ENCODE assay signal across 16 cellular contexts in genomic region chr3:14150491-14151230, GRCh38. TPM values are rescaled to one million over a fixed set of nuclear protein-coding genes. Genes with fewer than 3 reads are reported as not detected.
DNase-seq lines count a peak whose midpoint lies in the region; ATAC-seq and TF ChIP-seq lines count a peak whose summit lies in the region.
"Had no signal": no experiment of that assay in that cellular context is flagged by ENCODE, and none has a peak within 500 bp of the region (broad histone marks: within the 10 kb centered on the region; RNA-seq: fewer than 3 reads in every experiment).

No MANE protein-coding gene starts in this region.

- no peaks in the 10 kb centered on the region for H3K27me3 ChIP-seq in CD8-positive, alpha-beta T cell (ENCODE audit: insufficient read depth, low read length)
- H3K27me3 ChIP-seq in H9 (ENCODE audit: insufficient read depth, low read length), result no peaks in the 10 kb centered on the region
- H3K27me3 ChIP-seq in effector memory CD4-positive, alpha-beta T cell (replicated peaks; ENCODE audit: control insufficient read depth, insufficient read depth, low read length, poor library complexity, severe bottlenecking), result no peaks in the 10 kb centered on the region
- no peaks in the 10 kb centered on the region for H3K27me3 ChIP-seq in neutrophil
- H3K27me3 ChIP-seq: BLaER1, tibial artery had no signal

- no peak overlapping the region for H4K8ac ChIP-seq in H9 (replicated peaks; ENCODE audit: insufficient read length, low read depth, low read length)

- H3K14ac ChIP-seq in H9 (ENCODE audit: insufficient read depth, low read length), result no peak overlapping the region

- no peak overlapping the region for H3K4me3 ChIP-seq in CD8-positive, alpha-beta T cell (ENCODE audit: low read depth, low read length)
- no peak overlapping the region for H3K4me3 ChIP-seq in effector memory CD4-positive, alpha-beta T cell (ENCODE audit: insufficient read depth, low read depth, low read length, poor library complexity, severe bottlenecking)
- no peak overlapping the region for H3K4me3 ChIP-seq in neutrophil (ENCODE audit: low read depth in 1 of 2, low read length in 1 of 2)
- H3K4me3 ChIP-seq: BLaER1, tibial artery had no signal

- no peaks in the 10 kb centered on the region for H3K9me3 Mint-ChIP-seq in CD8-positive, alpha-beta T cell
- no peaks in the 10 kb centered on the region; a peak in 1 of 5 replicates for H3K9me3 Mint-ChIP-seq in H9
- H3K9me3 Mint-ChIP-seq: activated T-helper 2 cell treated with anti-CD3 and anti-CD28 coated beads, Interferon-gamma antibody, Interleukin-2, Interleukin-4, amounts not matched to agents 10 μg/mL and 5 μg/mL and 100 μg/mL, durations not matched to agents 14 hours and 24 hours and 36 hours had no signal

- no peak overlapping the region for H2BK15ac ChIP-seq in H9 (ENCODE audit: low read depth, low read length)

- no peaks in the 10 kb centered on the region for H3K27me3 Mint-ChIP-seq in CD8-positive, alpha-beta T cell (ENCODE audit: low read depth)
- H3K27me3 Mint-ChIP-seq in H9 (ENCODE audit: low read depth), result no peaks in the 10 kb centered on the region

- no peak overlapping the region for H4K91ac ChIP-seq in H9 (ENCODE audit: insufficient read length, low read depth, low read length)

- H3K4me1 ChIP-seq in CD8-positive, alpha-beta T cell (ENCODE audit: insufficient read depth, low read length), result peaks cover 2% of the 10 kb centered on the region
- H3K4me1 ChIP-seq in H9 (ENCODE audit: insufficient read depth, low read length) (peaks cover 6% of the 10 kb centered on the region; the same call in 1 of the 2 replicates), neutrophil (ENCODE audit: control insufficient read depth in 1 of 2, insufficient read depth in 1 of 2, low read depth in 1 of 2, low read length in 1 of 2) (peaks cover 16 to 18% of the 10 kb centered on the region in 2 experiments)
- H3K4me1 ChIP-seq in effector memory CD4-positive, alpha-beta T cell (ENCODE audit: control insufficient read depth, insufficient read depth, low read length, poor library complexity, severe bottlenecking), result peaks cover 2% of the 10 kb centered on the region

- no peak overlapping the region for H3K56ac ChIP-seq in H9 (ENCODE audit: insufficient read length, low read depth, low read length)

- CTCF ChIA-PET in CD8-positive, alpha-beta T cell (lab: Charles Lee), result interaction anchor here (0.8 kb wide), 1 partner anchor 25 kb away, joined by 3 read pairs; no protein-coding TSS in a partner anchor

- intact Hi-C loops in CD8-positive, alpha-beta T cell (cut with DNase I, micrococcal nuclease), result no loop called here

- H4K5ac ChIP-seq in H9 (ENCODE audit: insufficient read length, low read depth, low read length), result no peak overlapping the region

- H3K4ac ChIP-seq in H9 (ENCODE audit: low read depth, low read length), result no peak overlapping the region

- DNase-seq in CD8-positive, alpha-beta T cell, result peak in 1 of 7 experiments; percentile 44
- peak; percentile 12 for DNase-seq in H9
- no peak for DNase-seq in effector memory CD4-positive, alpha-beta T cell
- DNase-seq in cortex of kidney (lab: John Stamatoyannopoulos, UW), result no peak
- no peak for DNase-seq in activated naive CD4-positive, alpha-beta T cell (lab: John Stamatoyannopoulos, UW)
- DNase-seq: HCEC 1CT; MM.1S; NCI-H187; NCI-H446; SHP77; stimulated activated CD4-positive, alpha-beta T cell treated with anti-CD3 and anti-CD28 coated beads, Interleukin-4, amount 100 ng/mL, for 1 hour; tibial artery had no signal

- H3K36me3 ChIP-seq in CD8-positive, alpha-beta T cell (ENCODE audit: insufficient read depth, low read length), result peaks cover 23% of the 10 kb centered on the region
- H3K36me3 ChIP-seq in effector memory CD4-positive, alpha-beta T cell (ENCODE audit: control insufficient read depth, insufficient read depth, low read length), result peaks cover 54% of the 10 kb centered on the region
- H3K36me3 ChIP-seq in neutrophil, result peaks cover 73% of the 10 kb centered on the region

- no peaks in the 10 kb centered on the region for H3K9me3 ChIP-seq in CD8-positive, alpha-beta T cell (ENCODE audit: low read length)
- H3K9me3 ChIP-seq in H9 (ENCODE audit: control insufficient read depth, low read depth, low read length) (no peaks in the 10 kb centered on the region), neutrophil (no peaks in the 10 kb centered on the region)
- no peaks in the 10 kb centered on the region for H3K9me3 ChIP-seq in effector memory CD4-positive, alpha-beta T cell (ENCODE audit: control insufficient read depth, low read length)
- H3K9me3 ChIP-seq: BLaER1, tibial artery had no signal

- no CpG with 5 or more reads among the region's 9 CpGs for WGBS in H9 (ENCODE audit: extremely low coverage, insufficient read length, low lambda C conversion rate)

- no peaks in the 10 kb centered on the region for H4K20me1 ChIP-seq in H9 (ENCODE audit: control insufficient read depth, insufficient read depth, insufficient read length)

- H3K79me1 ChIP-seq in H9 (ENCODE audit: insufficient read depth, low read depth, low read length, poor library complexity, severe bottlenecking), result no peaks in the 10 kb centered on the region

- no peak overlapping the region for H3K18ac ChIP-seq in H9 (ENCODE audit: insufficient read length, low read depth, low read length)

- no peak overlapping the region for H3K9ac ChIP-seq in H9 (ENCODE audit: extremely low read depth, insufficient read length, low read length)
- H3K9ac ChIP-seq: BLaER1 had no signal

- no peak for TF ChIP-seq CTCF in CD8-positive, alpha-beta T cell (IDR thresholded peaks at IDR 0.05)
- TF ChIP-seq CTCF in H9 (conservative IDR thresholded peaks at IDR 0.05) (no peak), neutrophil (IDR thresholded peaks at IDR 0.05) (no peak)

- no peak overlapping the region for H3K23ac ChIP-seq in H9 (ENCODE audit: insufficient read length, low read depth, low read length)

- POLR2A ChIA-PET in CD8-positive, alpha-beta T cell (lab: Charles Lee), result no interaction called here

- no peaks in the 10 kb centered on the region for H3K79me2 ChIP-seq in H9 (ENCODE audit: insufficient read depth, low read length)

- no peak overlapping the region for H2AFZ ChIP-seq in H9 (ENCODE audit: low read length)

- no peak for ATAC-seq in CD8-positive, alpha-beta T cell
- ATAC-seq in HG03280 (IDR thresholded peaks at IDR 0.05; ENCODE audit: unreplicated experiment), result no peak

- peaks cover 17% of the 10 kb centered on the region for H3K4me1 Mint-ChIP-seq in CD8-positive, alpha-beta T cell (ENCODE audit: low read depth)
- H3K4me1 Mint-ChIP-seq in H9, result peaks cover 7 to 18% of the 10 kb centered on the region in 2 experiments

- no peak overlapping the region for H3K27ac ChIP-seq in CD8-positive, alpha-beta T cell (ENCODE audit: low read depth, low read length)
- H3K27ac ChIP-seq in H9 (ENCODE audit: insufficient read length, low read depth, low read length) (no peak overlapping the region), neutrophil (peak overlapping the region; percentile 30)
- H3K27ac ChIP-seq in effector memory CD4-positive, alpha-beta T cell (ENCODE audit: insufficient read depth, low read length, poor library complexity, severe bottlenecking), result peak overlapping the region; percentile 22
- H3K27ac ChIP-seq: BLaER1, tibial artery had no signal

- H3T11ph ChIP-seq in H9 (ENCODE audit: low read length), result no peak overlapping the region

- no peak overlapping the region for H2BK5ac ChIP-seq in H9 (ENCODE audit: insufficient read length, low read length)

- H3K4me3 Mint-ChIP-seq in CD8-positive, alpha-beta T cell, result no peak overlapping the region
- peak overlapping the region in 1 of 2 experiments; percentile 8; a peak in 1 of 5 replicates for H3K4me3 Mint-ChIP-seq in H9

- peak overlapping the region; percentile 71 for H3K27ac Mint-ChIP-seq in CD8-positive, alpha-beta T cell
- H3K27ac Mint-ChIP-seq in H9, result peak overlapping the region in 1 of 3 experiments; percentile 83; a peak in 3 of 7 replicates
- H3K27ac Mint-ChIP-seq: activated T-helper 2 cell treated with anti-CD3 and anti-CD28 coated beads, Interferon-gamma antibody, Interleukin-2, Interleukin-4, amounts not matched to agents 10 μg/mL and 5 μg/mL and 100 μg/mL, durations not matched to agents 14 hours and 24 hours and 36 hours had no signal

- no peak overlapping the region for H2BK120ac ChIP-seq in H9 (ENCODE audit: low read depth, low read length, poor library complexity, severe bottlenecking)

- no peak overlapping the region for H2AK5ac ChIP-seq in H9 (ENCODE audit: insufficient read length, low read length)

- H3K4me2 ChIP-seq in H9 (ENCODE audit: insufficient read depth, insufficient read length, low read length), result no peak overlapping the region

- H3K23me2 ChIP-seq in H9 (ENCODE audit: insufficient read length, low read depth, low read length, poor library complexity, severe bottlenecking), result peaks cover 2% of the 10 kb centered on the region

- H2BK20ac ChIP-seq in H9 (ENCODE audit: low read depth, low read length, poor library complexity, severe bottlenecking), result no peak overlapping the region

- no peak overlapping the region for H2BK12ac ChIP-seq in H9 (ENCODE audit: insufficient read length, low read depth, low read length)

- H3K36me3 Mint-ChIP-seq in CD8-positive, alpha-beta T cell, result peaks cover 85% of the 10 kb centered on the region
- H3K36me3 Mint-ChIP-seq in H9 (ENCODE audit: insufficient read depth in 1 of 3, low read depth in 3 of 3), result peaks cover 12 to 60% (median 52%) of the 10 kb centered on the region in 3 experiments

RNA-seq across cellular contexts. Expression of gene TMEM43, which starts 25.8 kb away (rescaled TPM):
- 10 to 100 TPM; 20.1 to 24.3 TPM for total RNA-seq in CD8-positive, alpha-beta T cell
- total RNA-seq in H9 (2021), result 35.8 and 36.7 TPM in 2 replicates

RNA-seq across cellular contexts. Expression of gene CHCHD4, which starts 26.0 kb away (rescaled TPM):
- 1 to 10 TPM in 1 of 2 experiments, under 1 TPM in 1; 0.71 to 1.7 TPM for total RNA-seq in CD8-positive, alpha-beta T cell
- 13.3 and 13.7 TPM in 2 replicates for total RNA-seq in H9 (2021)

RNA-seq across cellular contexts. Expression of gene XPC, which starts 27.7 kb away (rescaled TPM):
- 10 to 100 TPM; 51.5 to 56.5 TPM for total RNA-seq in CD8-positive, alpha-beta T cell
- 25.6 and 30.3 TPM in 2 replicates for total RNA-seq in H9 (2021)

RNA-seq across cellular contexts. Expression of gene LSM3, which starts 28.0 kb away (rescaled TPM):
- 1 to 10 TPM; 7.5 to 8.3 TPM for total RNA-seq in CD8-positive, alpha-beta T cell
- total RNA-seq in H9 (2021), result 23.5 and 24.4 TPM in 2 replicates

Comparison
In these comparisons a context has a peak if more than half of its experiments do, and no peak if none do; other contexts are left out.
1. H3K27ac ChIP-seq: peak in effector memory CD4-positive, alpha-beta T cell (single experiment) and neutrophil (single experiment); none in CD8-positive, alpha-beta T cell (single experiment) and H9 (single experiment).